11 cellular contexts compared by ENCODE assay signal in the genomic region with DNA sequence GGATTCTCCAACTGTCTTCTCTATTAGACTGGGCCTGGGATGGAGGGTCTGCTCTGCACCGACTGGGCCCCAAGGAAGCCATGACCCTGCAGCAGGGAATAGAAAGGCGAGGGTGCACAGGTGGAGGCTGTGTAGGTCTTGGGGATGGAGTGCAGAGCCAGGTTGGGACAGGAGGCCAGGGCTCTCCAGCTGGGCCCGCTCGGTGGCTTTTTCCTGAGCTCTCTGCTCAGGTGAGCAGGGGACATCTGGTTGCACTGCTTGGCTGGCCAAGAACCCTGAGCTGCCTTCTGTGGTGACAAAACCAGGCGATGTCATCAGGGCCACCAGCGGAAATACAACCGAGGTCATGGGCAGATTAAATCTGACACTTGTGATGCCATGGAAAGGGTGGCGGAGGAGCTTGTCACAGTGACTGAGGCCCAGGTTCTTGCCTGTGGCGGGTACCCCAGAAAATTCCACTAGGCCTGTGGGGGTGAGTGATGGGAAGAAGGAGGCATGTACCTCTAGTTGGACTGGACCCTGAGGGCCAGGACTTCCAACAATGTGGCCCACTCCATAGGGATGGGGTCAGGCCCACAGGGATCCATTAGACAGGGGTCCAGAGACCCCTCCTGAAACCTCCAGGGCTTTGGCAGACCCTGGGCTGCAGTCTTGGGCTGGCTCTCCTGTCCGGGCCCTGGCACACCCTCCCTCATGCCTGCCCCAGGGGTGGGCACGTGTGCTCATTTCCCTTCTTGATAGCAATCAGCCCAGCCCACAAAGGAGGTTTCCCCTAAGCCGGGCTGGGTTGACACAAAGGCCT. TPM values are rescaled to one million over a fixed set of nuclear protein-coding genes. Genes with fewer than 3 reads are reported as not detected.
DNase-seq lines count a peak whose midpoint lies in the region; ATAC-seq, FAIRE-seq and TF ChIP-seq lines count a peak whose summit lies in the region.
"Had no signal": no experiment of that assay in that cellular context is flagged by ENCODE, and none has a peak within 500 bp of the region (broad histone marks: within the 10 kb centered on the region; RNA-seq: fewer than 3 reads in every experiment).

No MANE protein-coding gene starts in this region.

- H3K27ac ChIP-seq in naive thymus-derived CD4-positive, alpha-beta T cell (ENCODE audit: low read depth, low read length) = no peak overlapping the region

- peak overlapping the region in 1 of 10 donors; percentile 28 for H3K4me3 Mint-ChIP-seq in naive thymus-derived CD4-positive, alpha-beta T cell

- peak overlapping the region in 1 of 9 donors; percentile 40 for H3K27ac Mint-ChIP-seq in naive thymus-derived CD4-positive, alpha-beta T cell

- POLR2A ChIA-PET in naive thymus-derived CD4-positive, alpha-beta T cell (lab: Charles Lee) = no interaction called here

- no peaks in the 10 kb centered on the region for H3K36me3 ChIP-seq in naive thymus-derived CD4-positive, alpha-beta T cell (ENCODE audit: control insufficient read depth in 2 of 3, insufficient read depth in 3 of 3, low read length in 3 of 3)

- CTCF ChIA-PET in naive thymus-derived CD4-positive, alpha-beta T cell (lab: Charles Lee) = no interaction called here

- no peaks in the 10 kb centered on the region for H3K27me3 ChIP-seq in naive thymus-derived CD4-positive, alpha-beta T cell (ENCODE audit: control insufficient read depth in 2 of 2, insufficient read depth in 2 of 2, low read length in 2 of 2)

- DNase-seq in D721Med (ENCODE audit: insufficient read length, low spot score) (peak; percentile 12), T-helper 2 cell (peak in 4 of 5 experiments; percentile 10 to 94 (median 68)), NCI-H510A (lab: John Stamatoyannopoulos, UW) (no peak)
- peak; percentile 5 for DNase-seq in activated naive CD4-positive, alpha-beta T cell treated with anti-CD3 and anti-CD28 coated beads, Interleukin-2, amount 50 U/mL, for 16 hours
- peak in 2 of 9 donors; percentile 7 to 30 for DNase-seq in naive thymus-derived CD4-positive, alpha-beta T cell

- H3K4me1 ChIP-seq in naive thymus-derived CD4-positive, alpha-beta T cell (ENCODE audit: control insufficient read depth in 2 of 2, insufficient read depth in 2 of 2, low read length in 2 of 2) = peaks cover 3 to 35% of the 10 kb centered on the region in 2 donors

- FAIRE-seq in D721Med (lab: Jason Lieb, UNC) = no peak
- FAIRE-seq: islet of Langerhans had no signal

- H3K9me3 Mint-ChIP-seq in naive thymus-derived CD4-positive, alpha-beta T cell = no peaks in the 10 kb centered on the region

- peak; percentile 84 for ATAC-seq in naive thymus-derived CD4-positive, alpha-beta T cell
- ATAC-seq in HG03095 (IDR thresholded peaks at IDR 0.05; ENCODE audit: unreplicated experiment) (no peak), GM18502 (IDR thresholded peaks at IDR 0.05; ENCODE audit: poor library complexity, unreplicated experiment) (no peak), GM18519 (IDR thresholded peaks at IDR 0.05; ENCODE audit: low FRiP score, unreplicated experiment) (no peak)

- no peak for TF ChIP-seq CTCF in D721Med (IDR thresholded peaks at IDR 0.05; ENCODE audit: insufficient read depth, missing control alignments)

- intact Hi-C loops in naive thymus-derived CD4-positive, alpha-beta T cell (cut with micrococcal nuclease) = no loop called here

- H3K4me3 ChIP-seq in naive thymus-derived CD4-positive, alpha-beta T cell (ENCODE audit: low read length) = no peak overlapping the region

- no peaks in the 10 kb centered on the region for H3K9me3 ChIP-seq in naive thymus-derived CD4-positive, alpha-beta T cell (ENCODE audit: control insufficient read depth in 2 of 3, low read length in 3 of 3)

- peaks cover 0 to 47% (median 3%) of the 10 kb centered on the region in 5 donors for H3K27me3 Mint-ChIP-seq in naive thymus-derived CD4-positive, alpha-beta T cell

- no peaks in the 10 kb centered on the region for H3K36me3 Mint-ChIP-seq in naive thymus-derived CD4-positive, alpha-beta T cell

- peaks cover 6 to 51% (median 8%) of the 10 kb centered on the region in 7 donors for H3K4me1 Mint-ChIP-seq in naive thymus-derived CD4-positive, alpha-beta T cell

RNA-seq across cellular contexts. Expression of a gene that starts 4.4 kb away (rescaled TPM):
- 1 to 10 TPM in 1 of 5 experiments, not detected in 4; 1.3 TPM for total RNA-seq in naive thymus-derived CD4-positive, alpha-beta T cell
- polyA plus RNA-seq in naive thymus-derived CD4-positive, alpha-beta T cell = not detected
- total RNA-seq: dermis microvascular lymphatic vessel endothelial cell, temporal lobe had no signal

RNA-seq across cellular contexts. Expression of a gene that starts 17.6 kb away (rescaled TPM):
- 100 to 1,000 TPM in 1 of 5 experiments, not detected in 4; 111 TPM for total RNA-seq in naive thymus-derived CD4-positive, alpha-beta T cell
- polyA plus RNA-seq in naive thymus-derived CD4-positive, alpha-beta T cell = not detected
- total RNA-seq: temporal lobe had no signal

RNA-seq across cellular contexts. Expression of a gene that starts 44.6 kb away (rescaled TPM):
- total RNA-seq in naive thymus-derived CD4-positive, alpha-beta T cell = 10 to 100 TPM; 21.0 to 42.8 (median 22.6) TPM
- 10 to 100 TPM; 13.6 to 17.3 TPM for polyA plus RNA-seq in naive thymus-derived CD4-positive, alpha-beta T cell
